In the genomic region with DNA sequence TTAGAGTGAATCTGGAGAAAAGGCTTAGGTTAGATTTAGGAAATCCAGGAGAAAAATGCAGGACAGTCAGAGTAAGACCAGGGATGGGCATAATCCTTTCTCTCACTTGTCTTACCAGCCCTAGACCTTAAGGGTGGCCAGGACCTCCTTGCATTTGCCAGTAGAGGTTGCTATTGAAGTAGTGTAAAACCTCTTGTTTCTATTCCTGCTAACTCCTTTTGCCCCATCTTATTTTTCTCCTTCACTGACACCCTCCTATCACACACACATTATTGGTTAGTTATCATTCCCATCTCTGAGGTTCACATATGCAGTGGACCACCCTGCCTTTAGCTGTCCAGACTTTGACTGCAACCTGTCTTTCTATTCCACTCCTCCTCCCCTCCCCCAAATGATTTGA, we compare ENCODE assay signal across 9 cellular contexts.
A peak's percentile ranks its signal among the peaks of the same experiment; 100 is the strongest.
DNase-seq lines count a peak whose midpoint lies in the region; ATAC-seq, FAIRE-seq and TF ChIP-seq lines count a peak whose summit lies in the region.
"Had no signal": no experiment of that assay in that cellular context is flagged by ENCODE, and none has a peak within 500 bp of the region (broad histone marks: within the 10 kb centered on the region; RNA-seq: fewer than 3 reads in every experiment).

No MANE protein-coding gene starts in this region.

- DNase-seq in AG08396 (ENCODE audit: low spot score) = peak; percentile 21
- DNase-seq in H54 (ENCODE audit: insufficient read length, low spot score) = no peak
- no peak for DNase-seq in astrocyte of the cerebellum (ENCODE audit: low read depth)
- no peak for DNase-seq in right lobe of liver
- DNase-seq in NCI-H1092 (lab: John Stamatoyannopoulos, UW) = no peak
- no peak for DNase-seq in GF-D8 (lab: John Stamatoyannopoulos, UW)
- no peak for DNase-seq in NK-92 (lab: John Stamatoyannopoulos, UW; ENCODE audit: unreplicated experiment)
- no peak for DNase-seq in NCI-H345 treated with DMSO at 0.1 percent for 48 hours (lab: John Stamatoyannopoulos, UW; ENCODE audit: unreplicated experiment)
- DNase-seq: NCI-H526 treated with DMSO at 0.1 percent for 48 hours had no signal

- H3K9me3 ChIP-seq in right lobe of liver = no peaks in the 10 kb centered on the region

- ATAC-seq in right lobe of liver = no peak

- H3K27ac ChIP-seq in right lobe of liver = peak overlapping the region in 2 of 3 donors; percentile 7 to 9

- H3K36me3 ChIP-seq in right lobe of liver = peaks cover 0 to 3% (median 0%) of the 10 kb centered on the region in 4 donors

- in situ Hi-C loops in astrocyte of the cerebellum (cut with HindIII; ENCODE audit: low sequenced_read_pairs) = loop anchor here (5.0 kb wide), 1 partner anchor 52 kb away; no protein-coding TSS in a partner anchor

- intact Hi-C loops in right lobe of liver (cut with DNase I) = no loop called here

- peak; percentile 48 for FAIRE-seq in H54 (lab: Jason Lieb, UNC)

- TF ChIP-seq POLR2A in H54 (IDR thresholded peaks at IDR 0.05; ENCODE audit: low read depth, low read length) (no peak), right lobe of liver (IDR thresholded peaks at IDR 0.05) (no peak)

- H3K27me3 ChIP-seq in right lobe of liver = no peaks in the 10 kb centered on the region

- peaks cover 0 to 39% (median 5%) of the 10 kb centered on the region in 4 donors for H3K4me1 ChIP-seq in right lobe of liver

- TF ChIP-seq CTCF in astrocyte of the cerebellum (IDR thresholded peaks at IDR 0.05; ENCODE audit: low read depth, low read length, missing control alignments) (peak; percentile 41), right lobe of liver (IDR thresholded peaks at IDR 0.05) (no peak)

- H3K4me3 ChIP-seq in astrocyte of the cerebellum (ENCODE audit: low read depth, low read length) (no peak overlapping the region), right lobe of liver (no peak overlapping the region)
